ENCODE assay signal across 1 cellular context in the genomic region with DNA sequence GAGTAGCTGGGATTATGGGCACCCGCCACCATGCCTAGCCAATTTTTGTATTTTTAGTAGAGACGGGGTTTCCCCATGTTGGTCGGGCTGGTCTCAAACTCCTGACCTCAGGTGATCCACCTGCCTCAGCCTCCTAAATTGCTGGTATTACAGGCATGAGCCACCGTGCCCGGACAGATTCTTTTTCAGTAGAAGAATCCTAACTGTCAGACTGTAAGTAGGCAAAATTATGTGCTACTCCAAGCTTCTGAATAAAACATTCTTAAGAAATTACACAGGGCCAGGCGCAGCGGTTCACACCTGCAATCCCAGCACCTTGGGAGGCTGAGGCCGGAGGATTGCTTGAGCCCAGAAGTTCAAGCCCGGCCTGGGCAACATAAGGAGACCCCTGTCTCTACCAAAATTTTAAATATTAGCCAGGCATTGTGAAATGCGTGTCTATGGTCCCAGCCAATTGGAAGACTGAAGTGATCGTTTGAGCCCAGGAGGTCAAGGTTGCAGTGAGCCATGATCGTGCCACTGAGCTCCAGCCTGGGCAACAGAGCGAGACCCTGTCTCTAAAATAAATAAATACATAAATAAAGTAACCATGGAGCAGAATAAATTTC.
TF ChIP-seq lines count a peak whose summit lies in the region.

No MANE protein-coding gene starts in this region.

TF ChIP-seq in HepG2, 621 proteins besides CTCF, POLR2A, EP300 and RAD21 (continued from another document and continues in another):
- TF ChIP-seq, protein P1, sequence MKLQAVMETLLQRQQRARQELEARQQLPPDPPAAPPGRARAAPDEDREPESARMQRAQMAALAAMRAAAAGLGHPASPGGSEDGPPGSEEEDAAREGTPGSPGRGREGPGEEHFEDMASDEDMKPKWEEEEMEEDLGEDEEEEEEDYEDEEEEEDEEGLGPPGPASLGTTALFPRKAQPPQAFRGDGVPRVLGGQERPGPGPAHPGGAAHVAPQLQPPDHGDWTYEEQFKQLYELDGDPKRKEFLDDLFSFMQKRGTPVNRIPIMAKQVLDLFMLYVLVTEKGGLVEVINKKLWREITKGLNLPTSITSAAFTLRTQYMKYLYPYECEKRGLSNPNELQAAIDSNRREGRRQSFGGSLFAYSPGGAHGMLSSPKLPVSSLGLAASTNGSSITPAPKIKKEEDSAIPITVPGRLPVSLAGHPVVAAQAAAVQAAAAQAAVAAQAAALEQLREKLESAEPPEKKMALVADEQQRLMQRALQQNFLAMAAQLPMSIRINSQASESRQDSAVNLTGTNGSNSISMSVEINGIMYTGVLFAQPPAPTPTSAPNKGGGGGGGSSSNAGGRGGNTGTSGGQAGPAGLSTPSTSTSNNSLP (IDR thresholded peaks at IDR 0.05; ENCODE audit: low read depth, low read length), result no peak
- TF ChIP-seq ZNF816 (CRISPR knock-in tag; IDR thresholded peaks at IDR 0.05; ENCODE audit: borderline replicate concordance), result no peak
- TF ChIP-seq ARHGAP35 (CRISPR knock-in tag; IDR thresholded peaks at IDR 0.05; ENCODE audit: borderline replicate concordance), result no peak
- no peak for TF ChIP-seq ZNF550 (CRISPR knock-in tag; IDR thresholded peaks at IDR 0.05; ENCODE audit: borderline replicate concordance)
- TF ChIP-seq ASH2L (IDR thresholded peaks at IDR 0.05; ENCODE audit: insufficient read length, low read depth, low read length), result no peak
- no peak for TF ChIP-seq RARG (CRISPR knock-in tag; IDR thresholded peaks at IDR 0.05; ENCODE audit: low read depth)
- TF ChIP-seq ZNF329 (CRISPR knock-in tag; IDR thresholded peaks at IDR 0.05; ENCODE audit: low read depth), result no peak
- TF ChIP-seq CCDC6 (CRISPR knock-in tag; IDR thresholded peaks at IDR 0.05), result no peak
- TF ChIP-seq, protein P2, sequence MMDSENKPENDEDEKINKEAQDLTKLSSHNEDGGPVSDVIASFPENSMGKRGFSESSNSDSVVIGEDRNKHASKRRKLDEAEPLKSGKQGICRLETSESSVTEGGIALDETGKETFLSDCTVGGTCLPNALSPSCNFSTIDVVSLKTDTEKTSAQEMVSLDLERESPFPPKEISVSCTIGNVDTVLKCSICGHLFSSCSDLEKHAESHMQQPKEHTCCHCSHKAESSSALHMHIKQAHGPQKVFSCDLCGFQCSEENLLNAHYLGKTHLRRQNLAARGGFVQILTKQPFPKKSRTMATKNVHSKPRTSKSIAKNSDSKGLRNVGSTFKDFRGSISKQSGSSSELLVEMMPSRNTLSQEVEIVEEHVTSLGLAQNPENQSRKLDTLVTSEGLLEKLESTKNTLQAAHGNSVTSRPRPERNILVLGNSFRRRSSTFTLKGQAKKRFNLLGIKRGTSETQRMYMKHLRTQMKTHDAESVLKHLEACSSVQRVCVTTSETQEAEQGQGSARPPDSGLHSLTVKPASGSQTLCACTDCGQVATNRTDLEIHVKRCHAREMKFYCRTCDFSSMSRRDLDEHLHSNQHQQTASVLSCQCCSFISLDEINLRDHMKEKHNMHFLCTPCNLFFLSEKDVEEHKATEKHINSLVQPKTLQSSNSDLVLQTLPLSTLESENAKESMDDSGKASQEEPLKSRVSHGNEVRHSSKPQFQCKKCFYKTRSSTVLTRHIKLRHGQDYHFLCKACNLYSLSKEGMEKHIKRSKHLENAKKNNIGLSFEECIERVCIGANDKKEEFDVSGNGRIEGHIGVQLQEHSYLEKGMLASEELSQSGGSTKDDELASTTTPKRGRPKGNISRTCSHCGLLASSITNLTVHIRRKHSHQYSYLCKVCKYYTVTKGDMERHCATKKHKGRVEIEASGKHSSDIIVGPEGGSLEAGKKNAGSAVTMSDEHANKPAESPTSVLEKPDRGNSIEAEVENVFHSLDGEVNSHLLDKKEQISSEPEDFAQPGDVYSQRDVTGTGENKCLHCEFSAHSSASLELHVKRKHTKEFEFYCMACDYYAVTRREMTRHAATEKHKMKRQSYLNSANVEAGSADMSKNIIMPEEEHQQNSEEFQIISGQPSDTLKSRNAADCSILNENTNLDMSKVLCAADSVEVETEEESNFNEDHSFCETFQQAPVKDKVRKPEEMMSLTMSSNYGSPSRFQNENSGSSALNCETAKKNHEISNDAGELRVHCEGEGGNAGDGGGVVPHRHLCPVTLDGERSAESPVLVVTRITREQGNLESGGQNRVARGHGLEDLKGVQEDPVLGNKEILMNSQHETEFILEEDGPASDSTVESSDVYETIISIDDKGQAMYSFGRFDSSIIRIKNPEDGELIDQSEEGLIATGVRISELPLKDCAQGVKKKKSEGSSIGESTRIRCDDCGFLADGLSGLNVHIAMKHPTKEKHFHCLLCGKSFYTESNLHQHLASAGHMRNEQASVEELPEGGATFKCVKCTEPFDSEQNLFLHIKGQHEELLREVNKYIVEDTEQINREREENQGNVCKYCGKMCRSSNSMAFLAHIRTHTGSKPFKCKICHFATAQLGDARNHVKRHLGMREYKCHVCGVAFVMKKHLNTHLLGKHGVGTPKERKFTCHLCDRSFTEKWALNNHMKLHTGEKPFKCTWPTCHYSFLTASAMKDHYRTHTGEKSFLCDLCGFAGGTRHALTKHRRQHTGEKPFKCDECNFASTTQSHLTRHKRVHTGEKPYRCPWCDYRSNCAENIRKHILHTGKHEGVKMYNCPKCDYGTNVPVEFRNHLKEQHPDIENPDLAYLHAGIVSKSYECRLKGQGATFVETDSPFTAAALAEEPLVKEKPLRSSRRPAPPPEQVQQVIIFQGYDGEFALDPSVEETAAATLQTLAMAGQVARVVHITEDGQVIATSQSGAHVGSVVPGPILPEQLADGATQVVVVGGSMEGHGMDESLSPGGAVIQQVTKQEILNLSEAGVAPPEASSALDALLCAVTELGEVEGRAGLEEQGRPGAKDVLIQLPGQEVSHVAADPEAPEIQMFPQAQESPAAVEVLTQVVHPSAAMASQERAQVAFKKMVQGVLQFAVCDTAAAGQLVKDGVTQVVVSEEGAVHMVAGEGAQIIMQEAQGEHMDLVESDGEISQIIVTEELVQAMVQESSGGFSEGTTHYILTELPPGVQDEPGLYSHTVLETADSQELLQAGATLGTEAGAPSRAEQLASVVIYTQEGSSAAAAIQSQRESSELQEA (CRISPR knock-in tag; IDR thresholded peaks at IDR 0.05; ENCODE audit: not compliant biosample characterization), result no peak
- TF ChIP-seq, protein P3, sequence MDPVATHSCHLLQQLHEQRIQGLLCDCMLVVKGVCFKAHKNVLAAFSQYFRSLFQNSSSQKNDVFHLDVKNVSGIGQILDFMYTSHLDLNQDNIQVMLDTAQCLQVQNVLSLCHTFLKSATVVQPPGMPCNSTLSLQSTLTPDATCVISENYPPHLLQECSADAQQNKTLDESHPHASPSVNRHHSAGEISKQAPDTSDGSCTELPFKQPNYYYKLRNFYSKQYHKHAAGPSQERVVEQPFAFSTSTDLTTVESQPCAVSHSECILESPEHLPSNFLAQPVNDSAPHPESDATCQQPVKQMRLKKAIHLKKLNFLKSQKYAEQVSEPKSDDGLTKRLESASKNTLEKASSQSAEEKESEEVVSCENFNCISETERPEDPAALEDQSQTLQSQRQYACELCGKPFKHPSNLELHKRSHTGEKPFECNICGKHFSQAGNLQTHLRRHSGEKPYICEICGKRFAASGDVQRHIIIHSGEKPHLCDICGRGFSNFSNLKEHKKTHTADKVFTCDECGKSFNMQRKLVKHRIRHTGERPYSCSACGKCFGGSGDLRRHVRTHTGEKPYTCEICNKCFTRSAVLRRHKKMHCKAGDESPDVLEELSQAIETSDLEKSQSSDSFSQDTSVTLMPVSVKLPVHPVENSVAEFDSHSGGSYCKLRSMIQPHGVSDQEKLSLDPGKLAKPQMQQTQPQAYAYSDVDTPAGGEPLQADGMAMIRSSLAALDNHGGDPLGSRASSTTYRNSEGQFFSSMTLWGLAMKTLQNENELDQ (CRISPR knock-in tag; IDR thresholded peaks at IDR 0.05; ENCODE audit: borderline replicate concordance), result no peak
- TF ChIP-seq ZNF674 (CRISPR knock-in tag; IDR thresholded peaks at IDR 0.05; ENCODE audit: low read depth), result no peak
- TF ChIP-seq, protein P4, sequence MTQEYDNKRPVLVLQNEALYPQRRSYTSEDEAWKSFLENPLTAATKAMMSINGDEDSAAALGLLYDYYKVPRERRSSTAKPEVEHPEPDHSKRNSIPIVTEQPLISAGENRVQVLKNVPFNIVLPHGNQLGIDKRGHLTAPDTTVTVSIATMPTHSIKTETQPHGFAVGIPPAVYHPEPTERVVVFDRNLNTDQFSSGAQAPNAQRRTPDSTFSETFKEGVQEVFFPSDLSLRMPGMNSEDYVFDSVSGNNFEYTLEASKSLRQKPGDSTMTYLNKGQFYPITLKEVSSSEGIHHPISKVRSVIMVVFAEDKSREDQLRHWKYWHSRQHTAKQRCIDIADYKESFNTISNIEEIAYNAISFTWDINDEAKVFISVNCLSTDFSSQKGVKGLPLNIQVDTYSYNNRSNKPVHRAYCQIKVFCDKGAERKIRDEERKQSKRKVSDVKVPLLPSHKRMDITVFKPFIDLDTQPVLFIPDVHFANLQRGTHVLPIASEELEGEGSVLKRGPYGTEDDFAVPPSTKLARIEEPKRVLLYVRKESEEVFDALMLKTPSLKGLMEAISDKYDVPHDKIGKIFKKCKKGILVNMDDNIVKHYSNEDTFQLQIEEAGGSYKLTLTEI (CRISPR knock-in tag; conservative IDR thresholded peaks at IDR 0.05), result no peak
- TF ChIP-seq FOXK2 (IDR thresholded peaks at IDR 0.05), result no peak
- TF ChIP-seq, protein P5, sequence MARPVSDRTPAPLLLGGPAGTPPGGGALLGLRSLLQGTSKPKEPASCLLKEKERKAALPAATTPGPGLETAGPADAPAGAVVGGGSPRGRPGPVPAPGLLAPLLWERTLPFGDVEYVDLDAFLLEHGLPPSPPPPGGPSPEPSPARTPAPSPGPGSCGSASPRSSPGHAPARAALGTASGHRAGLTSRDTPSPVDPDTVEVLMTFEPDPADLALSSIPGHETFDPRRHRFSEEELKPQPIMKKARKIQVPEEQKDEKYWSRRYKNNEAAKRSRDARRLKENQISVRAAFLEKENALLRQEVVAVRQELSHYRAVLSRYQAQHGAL (CRISPR knock-in tag; IDR thresholded peaks at IDR 0.05; ENCODE audit: not compliant biosample characterization), result no peak
- TF ChIP-seq ZNF24 (IDR thresholded peaks at IDR 0.05), result no peak
- TF ChIP-seq, protein P6, sequence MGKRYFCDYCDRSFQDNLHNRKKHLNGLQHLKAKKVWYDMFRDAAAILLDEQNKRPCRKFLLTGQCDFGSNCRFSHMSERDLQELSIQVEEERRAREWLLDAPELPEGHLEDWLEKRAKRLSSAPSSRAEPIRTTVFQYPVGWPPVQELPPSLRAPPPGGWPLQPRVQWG (CRISPR knock-in tag; IDR thresholded peaks at IDR 0.05; ENCODE audit: borderline replicate concordance, low read depth), result no peak
- TF ChIP-seq TMF1 (CRISPR knock-in tag; IDR thresholded peaks at IDR 0.05; ENCODE audit: low read depth), result no peak
- TF ChIP-seq, protein P7, sequence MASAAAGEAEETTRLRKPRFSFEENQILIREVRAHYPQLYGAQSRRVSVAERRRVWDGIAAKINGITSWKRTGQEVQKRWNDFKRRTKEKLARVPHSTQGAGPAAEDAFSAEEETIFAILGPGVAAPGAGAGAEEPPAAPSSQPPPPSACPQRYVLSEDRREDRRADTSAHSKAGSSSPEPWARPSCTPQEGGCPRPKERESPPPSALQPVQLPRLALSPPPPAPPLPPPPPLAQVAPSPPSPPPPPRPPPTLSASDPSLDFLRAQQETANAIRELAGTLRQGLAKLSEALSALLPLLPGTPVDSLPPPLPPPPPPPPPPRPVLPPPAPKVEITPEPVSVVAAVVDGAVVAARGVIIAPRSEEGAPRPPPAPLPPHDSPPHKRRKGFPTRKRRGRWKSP (CRISPR knock-in tag; IDR thresholded peaks at IDR 0.05), result no peak
- no peak for TF ChIP-seq ZNF432 (CRISPR knock-in tag; IDR thresholded peaks at IDR 0.05; ENCODE audit: borderline replicate concordance)
- TF ChIP-seq EHMT2 (IDR thresholded peaks at IDR 0.05; ENCODE audit: borderline replicate concordance, low read depth, low read length), result no peak
- TF ChIP-seq, protein P8, sequence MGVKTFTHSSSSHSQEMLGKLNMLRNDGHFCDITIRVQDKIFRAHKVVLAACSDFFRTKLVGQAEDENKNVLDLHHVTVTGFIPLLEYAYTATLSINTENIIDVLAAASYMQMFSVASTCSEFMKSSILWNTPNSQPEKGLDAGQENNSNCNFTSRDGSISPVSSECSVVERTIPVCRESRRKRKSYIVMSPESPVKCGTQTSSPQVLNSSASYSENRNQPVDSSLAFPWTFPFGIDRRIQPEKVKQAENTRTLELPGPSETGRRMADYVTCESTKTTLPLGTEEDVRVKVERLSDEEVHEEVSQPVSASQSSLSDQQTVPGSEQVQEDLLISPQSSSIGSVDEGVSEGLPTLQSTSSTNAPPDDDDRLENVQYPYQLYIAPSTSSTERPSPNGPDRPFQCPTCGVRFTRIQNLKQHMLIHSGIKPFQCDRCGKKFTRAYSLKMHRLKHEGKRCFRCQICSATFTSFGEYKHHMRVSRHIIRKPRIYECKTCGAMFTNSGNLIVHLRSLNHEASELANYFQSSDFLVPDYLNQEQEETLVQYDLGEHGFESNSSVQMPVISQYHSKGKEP (CRISPR knock-in tag; IDR thresholded peaks at IDR 0.05), result no peak
- TF ChIP-seq, protein P9, sequence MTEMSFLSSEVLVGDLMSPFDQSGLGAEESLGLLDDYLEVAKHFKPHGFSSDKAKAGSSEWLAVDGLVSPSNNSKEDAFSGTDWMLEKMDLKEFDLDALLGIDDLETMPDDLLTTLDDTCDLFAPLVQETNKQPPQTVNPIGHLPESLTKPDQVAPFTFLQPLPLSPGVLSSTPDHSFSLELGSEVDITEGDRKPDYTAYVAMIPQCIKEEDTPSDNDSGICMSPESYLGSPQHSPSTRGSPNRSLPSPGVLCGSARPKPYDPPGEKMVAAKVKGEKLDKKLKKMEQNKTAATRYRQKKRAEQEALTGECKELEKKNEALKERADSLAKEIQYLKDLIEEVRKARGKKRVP (CRISPR knock-in tag; IDR thresholded peaks at IDR 0.05), result no peak
- TF ChIP-seq MAF1 (CRISPR knock-in tag; IDR thresholded peaks at IDR 0.05; ENCODE audit: borderline replicate concordance), result 0 out of 2 replicates have a peak, but pooled peaks have one; percentile 23
- TF ChIP-seq, protein P10, sequence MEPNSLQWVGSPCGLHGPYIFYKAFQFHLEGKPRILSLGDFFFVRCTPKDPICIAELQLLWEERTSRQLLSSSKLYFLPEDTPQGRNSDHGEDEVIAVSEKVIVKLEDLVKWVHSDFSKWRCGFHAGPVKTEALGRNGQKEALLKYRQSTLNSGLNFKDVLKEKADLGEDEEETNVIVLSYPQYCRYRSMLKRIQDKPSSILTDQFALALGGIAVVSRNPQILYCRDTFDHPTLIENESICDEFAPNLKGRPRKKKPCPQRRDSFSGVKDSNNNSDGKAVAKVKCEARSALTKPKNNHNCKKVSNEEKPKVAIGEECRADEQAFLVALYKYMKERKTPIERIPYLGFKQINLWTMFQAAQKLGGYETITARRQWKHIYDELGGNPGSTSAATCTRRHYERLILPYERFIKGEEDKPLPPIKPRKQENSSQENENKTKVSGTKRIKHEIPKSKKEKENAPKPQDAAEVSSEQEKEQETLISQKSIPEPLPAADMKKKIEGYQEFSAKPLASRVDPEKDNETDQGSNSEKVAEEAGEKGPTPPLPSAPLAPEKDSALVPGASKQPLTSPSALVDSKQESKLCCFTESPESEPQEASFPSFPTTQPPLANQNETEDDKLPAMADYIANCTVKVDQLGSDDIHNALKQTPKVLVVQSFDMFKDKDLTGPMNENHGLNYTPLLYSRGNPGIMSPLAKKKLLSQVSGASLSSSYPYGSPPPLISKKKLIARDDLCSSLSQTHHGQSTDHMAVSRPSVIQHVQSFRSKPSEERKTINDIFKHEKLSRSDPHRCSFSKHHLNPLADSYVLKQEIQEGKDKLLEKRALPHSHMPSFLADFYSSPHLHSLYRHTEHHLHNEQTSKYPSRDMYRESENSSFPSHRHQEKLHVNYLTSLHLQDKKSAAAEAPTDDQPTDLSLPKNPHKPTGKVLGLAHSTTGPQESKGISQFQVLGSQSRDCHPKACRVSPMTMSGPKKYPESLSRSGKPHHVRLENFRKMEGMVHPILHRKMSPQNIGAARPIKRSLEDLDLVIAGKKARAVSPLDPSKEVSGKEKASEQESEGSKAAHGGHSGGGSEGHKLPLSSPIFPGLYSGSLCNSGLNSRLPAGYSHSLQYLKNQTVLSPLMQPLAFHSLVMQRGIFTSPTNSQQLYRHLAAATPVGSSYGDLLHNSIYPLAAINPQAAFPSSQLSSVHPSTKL (CRISPR knock-in tag; IDR thresholded peaks at IDR 0.05), result peak; percentile 38
